Comparison of ENCODE assay signal across 1 cellular context in the genomic region with DNA sequence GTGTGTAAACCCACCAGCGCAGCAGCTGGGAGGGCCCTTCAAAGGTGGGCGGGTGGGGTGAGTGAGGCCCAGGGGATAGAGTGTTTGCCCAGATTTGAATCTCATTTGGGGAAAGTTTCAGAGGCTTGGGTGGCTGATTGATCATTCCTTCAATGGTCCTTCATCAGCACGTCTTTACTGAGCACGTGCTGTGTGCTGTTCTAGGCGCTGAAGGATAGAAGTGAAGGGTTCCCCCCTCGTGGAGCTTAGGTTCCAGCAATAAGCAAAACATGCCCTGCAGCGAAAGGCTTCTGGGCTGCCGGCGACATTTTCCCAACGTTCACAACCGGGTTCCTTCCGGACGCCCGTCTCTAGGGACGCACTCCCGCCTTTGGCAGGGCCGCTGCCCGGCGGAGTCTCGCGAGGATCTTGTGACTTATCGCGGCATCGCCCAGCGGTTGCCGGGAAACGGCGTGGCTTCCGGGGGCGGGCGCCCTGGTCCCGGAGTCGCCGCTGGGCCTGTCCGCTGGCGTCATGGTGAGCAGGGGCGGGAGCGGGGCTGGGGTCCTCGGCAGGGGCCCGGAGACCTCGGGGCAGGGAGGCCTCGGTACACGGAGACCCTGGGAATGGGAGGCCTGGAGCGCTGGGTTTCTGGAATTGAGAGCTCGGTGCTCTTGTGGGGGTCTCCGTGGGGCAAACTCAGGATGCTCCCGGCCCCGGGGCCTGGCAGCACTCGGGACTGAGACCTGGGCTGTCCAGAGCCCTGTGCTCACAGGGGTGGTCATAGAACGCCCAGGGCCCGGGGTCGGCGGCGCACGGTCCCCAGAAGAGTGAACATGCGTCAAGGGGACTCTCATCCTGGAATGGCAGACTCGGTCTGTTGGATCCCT.
TF ChIP-seq lines count a peak whose summit lies in the region.

No MANE protein-coding gene starts in this region.

TF ChIP-seq in HepG2, 621 proteins besides CTCF, POLR2A, EP300 and RAD21 (continued from another document):
- TF ChIP-seq, protein P1, sequence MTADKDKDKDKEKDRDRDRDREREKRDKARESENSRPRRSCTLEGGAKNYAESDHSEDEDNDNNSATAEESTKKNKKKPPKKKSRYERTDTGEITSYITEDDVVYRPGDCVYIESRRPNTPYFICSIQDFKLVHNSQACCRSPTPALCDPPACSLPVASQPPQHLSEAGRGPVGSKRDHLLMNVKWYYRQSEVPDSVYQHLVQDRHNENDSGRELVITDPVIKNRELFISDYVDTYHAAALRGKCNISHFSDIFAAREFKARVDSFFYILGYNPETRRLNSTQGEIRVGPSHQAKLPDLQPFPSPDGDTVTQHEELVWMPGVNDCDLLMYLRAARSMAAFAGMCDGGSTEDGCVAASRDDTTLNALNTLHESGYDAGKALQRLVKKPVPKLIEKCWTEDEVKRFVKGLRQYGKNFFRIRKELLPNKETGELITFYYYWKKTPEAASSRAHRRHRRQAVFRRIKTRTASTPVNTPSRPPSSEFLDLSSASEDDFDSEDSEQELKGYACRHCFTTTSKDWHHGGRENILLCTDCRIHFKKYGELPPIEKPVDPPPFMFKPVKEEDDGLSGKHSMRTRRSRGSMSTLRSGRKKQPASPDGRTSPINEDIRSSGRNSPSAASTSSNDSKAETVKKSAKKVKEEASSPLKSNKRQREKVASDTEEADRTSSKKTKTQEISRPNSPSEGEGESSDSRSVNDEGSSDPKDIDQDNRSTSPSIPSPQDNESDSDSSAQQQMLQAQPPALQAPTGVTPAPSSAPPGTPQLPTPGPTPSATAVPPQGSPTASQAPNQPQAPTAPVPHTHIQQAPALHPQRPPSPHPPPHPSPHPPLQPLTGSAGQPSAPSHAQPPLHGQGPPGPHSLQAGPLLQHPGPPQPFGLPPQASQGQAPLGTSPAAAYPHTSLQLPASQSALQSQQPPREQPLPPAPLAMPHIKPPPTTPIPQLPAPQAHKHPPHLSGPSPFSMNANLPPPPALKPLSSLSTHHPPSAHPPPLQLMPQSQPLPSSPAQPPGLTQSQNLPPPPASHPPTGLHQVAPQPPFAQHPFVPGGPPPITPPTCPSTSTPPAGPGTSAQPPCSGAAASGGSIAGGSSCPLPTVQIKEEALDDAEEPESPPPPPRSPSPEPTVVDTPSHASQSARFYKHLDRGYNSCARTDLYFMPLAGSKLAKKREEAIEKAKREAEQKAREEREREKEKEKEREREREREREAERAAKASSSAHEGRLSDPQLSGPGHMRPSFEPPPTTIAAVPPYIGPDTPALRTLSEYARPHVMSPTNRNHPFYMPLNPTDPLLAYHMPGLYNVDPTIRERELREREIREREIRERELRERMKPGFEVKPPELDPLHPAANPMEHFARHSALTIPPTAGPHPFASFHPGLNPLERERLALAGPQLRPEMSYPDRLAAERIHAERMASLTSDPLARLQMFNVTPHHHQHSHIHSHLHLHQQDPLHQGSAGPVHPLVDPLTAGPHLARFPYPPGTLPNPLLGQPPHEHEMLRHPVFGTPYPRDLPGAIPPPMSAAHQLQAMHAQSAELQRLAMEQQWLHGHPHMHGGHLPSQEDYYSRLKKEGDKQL (CRISPR knock-in tag; IDR thresholded peaks at IDR 0.05; ENCODE audit: low read depth) = 0 out of 2 replicates have a peak, but pooled peaks have one; percentile 12
- TF ChIP-seq, protein P2, sequence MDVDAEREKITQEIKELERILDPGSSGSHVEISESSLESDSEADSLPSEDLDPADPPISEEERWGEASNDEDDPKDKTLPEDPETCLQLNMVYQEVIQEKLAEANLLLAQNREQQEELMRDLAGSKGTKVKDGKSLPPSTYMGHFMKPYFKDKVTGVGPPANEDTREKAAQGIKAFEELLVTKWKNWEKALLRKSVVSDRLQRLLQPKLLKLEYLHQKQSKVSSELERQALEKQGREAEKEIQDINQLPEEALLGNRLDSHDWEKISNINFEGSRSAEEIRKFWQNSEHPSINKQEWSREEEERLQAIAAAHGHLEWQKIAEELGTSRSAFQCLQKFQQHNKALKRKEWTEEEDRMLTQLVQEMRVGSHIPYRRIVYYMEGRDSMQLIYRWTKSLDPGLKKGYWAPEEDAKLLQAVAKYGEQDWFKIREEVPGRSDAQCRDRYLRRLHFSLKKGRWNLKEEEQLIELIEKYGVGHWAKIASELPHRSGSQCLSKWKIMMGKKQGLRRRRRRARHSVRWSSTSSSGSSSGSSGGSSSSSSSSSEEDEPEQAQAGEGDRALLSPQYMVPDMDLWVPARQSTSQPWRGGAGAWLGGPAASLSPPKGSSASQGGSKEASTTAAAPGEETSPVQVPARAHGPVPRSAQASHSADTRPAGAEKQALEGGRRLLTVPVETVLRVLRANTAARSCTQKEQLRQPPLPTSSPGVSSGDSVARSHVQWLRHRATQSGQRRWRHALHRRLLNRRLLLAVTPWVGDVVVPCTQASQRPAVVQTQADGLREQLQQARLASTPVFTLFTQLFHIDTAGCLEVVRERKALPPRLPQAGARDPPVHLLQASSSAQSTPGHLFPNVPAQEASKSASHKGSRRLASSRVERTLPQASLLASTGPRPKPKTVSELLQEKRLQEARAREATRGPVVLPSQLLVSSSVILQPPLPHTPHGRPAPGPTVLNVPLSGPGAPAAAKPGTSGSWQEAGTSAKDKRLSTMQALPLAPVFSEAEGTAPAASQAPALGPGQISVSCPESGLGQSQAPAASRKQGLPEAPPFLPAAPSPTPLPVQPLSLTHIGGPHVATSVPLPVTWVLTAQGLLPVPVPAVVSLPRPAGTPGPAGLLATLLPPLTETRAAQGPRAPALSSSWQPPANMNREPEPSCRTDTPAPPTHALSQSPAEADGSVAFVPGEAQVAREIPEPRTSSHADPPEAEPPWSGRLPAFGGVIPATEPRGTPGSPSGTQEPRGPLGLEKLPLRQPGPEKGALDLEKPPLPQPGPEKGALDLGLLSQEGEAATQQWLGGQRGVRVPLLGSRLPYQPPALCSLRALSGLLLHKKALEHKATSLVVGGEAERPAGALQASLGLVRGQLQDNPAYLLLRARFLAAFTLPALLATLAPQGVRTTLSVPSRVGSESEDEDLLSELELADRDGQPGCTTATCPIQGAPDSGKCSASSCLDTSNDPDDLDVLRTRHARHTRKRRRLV (CRISPR knock-in tag; IDR thresholded peaks at IDR 0.05) = peak; percentile 95
- TF ChIP-seq SMAD3 (CRISPR knock-in tag; IDR thresholded peaks at IDR 0.05) (peak; percentile 45; the same call in 1 of the 2 replicates), ZSCAN12 (CRISPR knock-in tag; IDR thresholded peaks at IDR 0.05) (no peak)
